1 cellular context compared by ENCODE assay signal in the genomic region with DNA sequence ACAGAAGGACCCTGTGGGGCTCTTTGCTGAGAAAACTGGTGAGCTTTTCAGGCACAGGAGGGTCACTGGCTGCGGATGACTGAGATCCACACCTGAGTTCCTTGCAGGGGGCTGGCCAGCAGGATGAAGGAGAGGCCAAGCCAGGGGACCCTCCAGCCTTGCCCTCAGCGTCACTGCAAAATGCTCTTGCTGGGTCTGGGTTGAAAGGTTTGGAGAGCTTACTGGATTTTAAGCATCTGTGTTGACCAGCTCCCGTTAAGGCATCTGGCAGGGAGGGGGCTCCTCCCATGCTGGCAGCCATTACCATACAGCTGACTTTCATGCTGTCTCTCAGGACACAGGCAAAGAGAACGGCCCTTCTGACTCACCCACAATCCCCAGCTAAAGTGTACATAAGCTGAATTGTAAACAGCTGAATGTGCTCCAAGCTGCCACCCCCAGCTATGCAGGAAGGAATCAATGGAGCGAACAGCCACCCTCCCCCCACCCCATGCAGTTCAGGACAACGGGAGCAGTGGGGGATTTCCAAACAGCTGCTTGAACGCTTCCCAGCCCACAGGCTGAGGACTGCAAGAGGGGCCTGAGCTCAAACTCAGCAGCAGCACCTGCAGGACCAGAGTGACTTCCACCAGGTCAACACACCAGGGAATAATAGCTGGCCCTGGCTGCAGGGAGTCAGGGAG.
TF ChIP-seq lines count a peak whose summit lies in the region.

No MANE protein-coding gene starts in this region.

TF ChIP-seq in WTC11, 78 proteins besides CTCF, POLR2A, EP300 and RAD21 (continued from another document and continues in another):
- TF ChIP-seq, protein P1, sequence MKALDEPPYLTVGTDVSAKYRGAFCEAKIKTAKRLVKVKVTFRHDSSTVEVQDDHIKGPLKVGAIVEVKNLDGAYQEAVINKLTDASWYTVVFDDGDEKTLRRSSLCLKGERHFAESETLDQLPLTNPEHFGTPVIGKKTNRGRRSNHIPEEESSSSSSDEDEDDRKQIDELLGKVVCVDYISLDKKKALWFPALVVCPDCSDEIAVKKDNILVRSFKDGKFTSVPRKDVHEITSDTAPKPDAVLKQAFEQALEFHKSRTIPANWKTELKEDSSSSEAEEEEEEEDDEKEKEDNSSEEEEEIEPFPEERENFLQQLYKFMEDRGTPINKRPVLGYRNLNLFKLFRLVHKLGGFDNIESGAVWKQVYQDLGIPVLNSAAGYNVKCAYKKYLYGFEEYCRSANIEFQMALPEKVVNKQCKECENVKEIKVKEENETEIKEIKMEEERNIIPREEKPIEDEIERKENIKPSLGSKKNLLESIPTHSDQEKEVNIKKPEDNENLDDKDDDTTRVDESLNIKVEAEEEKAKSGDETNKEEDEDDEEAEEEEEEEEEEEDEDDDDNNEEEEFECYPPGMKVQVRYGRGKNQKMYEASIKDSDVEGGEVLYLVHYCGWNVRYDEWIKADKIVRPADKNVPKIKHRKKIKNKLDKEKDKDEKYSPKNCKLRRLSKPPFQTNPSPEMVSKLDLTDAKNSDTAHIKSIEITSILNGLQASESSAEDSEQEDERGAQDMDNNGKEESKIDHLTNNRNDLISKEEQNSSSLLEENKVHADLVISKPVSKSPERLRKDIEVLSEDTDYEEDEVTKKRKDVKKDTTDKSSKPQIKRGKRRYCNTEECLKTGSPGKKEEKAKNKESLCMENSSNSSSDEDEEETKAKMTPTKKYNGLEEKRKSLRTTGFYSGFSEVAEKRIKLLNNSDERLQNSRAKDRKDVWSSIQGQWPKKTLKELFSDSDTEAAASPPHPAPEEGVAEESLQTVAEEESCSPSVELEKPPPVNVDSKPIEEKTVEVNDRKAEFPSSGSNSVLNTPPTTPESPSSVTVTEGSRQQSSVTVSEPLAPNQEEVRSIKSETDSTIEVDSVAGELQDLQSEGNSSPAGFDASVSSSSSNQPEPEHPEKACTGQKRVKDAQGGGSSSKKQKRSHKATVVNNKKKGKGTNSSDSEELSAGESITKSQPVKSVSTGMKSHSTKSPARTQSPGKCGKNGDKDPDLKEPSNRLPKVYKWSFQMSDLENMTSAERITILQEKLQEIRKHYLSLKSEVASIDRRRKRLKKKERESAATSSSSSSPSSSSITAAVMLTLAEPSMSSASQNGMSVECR (CRISPR knock-in tag; IDR thresholded peaks at IDR 0.05; ENCODE audit: borderline replicate concordance) = no peak
- no peak for TF ChIP-seq CREM (CRISPR knock-in tag; IDR thresholded peaks at IDR 0.05)
- no peak for TF ChIP-seq NFYB (CRISPR knock-in tag; conservative IDR thresholded peaks at IDR 0.05; ENCODE audit: low read depth)
- TF ChIP-seq, protein P2, sequence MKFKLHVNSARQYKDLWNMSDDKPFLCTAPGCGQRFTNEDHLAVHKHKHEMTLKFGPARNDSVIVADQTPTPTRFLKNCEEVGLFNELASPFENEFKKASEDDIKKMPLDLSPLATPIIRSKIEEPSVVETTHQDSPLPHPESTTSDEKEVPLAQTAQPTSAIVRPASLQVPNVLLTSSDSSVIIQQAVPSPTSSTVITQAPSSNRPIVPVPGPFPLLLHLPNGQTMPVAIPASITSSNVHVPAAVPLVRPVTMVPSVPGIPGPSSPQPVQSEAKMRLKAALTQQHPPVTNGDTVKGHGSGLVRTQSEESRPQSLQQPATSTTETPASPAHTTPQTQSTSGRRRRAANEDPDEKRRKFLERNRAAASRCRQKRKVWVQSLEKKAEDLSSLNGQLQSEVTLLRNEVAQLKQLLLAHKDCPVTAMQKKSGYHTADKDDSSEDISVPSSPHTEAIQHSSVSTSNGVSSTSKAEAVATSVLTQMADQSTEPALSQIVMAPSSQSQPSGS (CRISPR knock-in tag; IDR thresholded peaks at IDR 0.05; ENCODE audit: borderline replicate concordance, low read depth) = no peak
- TF ChIP-seq, protein P3, sequence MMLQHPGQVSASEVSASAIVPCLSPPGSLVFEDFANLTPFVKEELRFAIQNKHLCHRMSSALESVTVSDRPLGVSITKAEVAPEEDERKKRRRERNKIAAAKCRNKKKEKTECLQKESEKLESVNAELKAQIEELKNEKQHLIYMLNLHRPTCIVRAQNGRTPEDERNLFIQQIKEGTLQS (CRISPR knock-in tag; conservative IDR thresholded peaks at IDR 0.05) = no peak
- TF ChIP-seq, protein P4, sequence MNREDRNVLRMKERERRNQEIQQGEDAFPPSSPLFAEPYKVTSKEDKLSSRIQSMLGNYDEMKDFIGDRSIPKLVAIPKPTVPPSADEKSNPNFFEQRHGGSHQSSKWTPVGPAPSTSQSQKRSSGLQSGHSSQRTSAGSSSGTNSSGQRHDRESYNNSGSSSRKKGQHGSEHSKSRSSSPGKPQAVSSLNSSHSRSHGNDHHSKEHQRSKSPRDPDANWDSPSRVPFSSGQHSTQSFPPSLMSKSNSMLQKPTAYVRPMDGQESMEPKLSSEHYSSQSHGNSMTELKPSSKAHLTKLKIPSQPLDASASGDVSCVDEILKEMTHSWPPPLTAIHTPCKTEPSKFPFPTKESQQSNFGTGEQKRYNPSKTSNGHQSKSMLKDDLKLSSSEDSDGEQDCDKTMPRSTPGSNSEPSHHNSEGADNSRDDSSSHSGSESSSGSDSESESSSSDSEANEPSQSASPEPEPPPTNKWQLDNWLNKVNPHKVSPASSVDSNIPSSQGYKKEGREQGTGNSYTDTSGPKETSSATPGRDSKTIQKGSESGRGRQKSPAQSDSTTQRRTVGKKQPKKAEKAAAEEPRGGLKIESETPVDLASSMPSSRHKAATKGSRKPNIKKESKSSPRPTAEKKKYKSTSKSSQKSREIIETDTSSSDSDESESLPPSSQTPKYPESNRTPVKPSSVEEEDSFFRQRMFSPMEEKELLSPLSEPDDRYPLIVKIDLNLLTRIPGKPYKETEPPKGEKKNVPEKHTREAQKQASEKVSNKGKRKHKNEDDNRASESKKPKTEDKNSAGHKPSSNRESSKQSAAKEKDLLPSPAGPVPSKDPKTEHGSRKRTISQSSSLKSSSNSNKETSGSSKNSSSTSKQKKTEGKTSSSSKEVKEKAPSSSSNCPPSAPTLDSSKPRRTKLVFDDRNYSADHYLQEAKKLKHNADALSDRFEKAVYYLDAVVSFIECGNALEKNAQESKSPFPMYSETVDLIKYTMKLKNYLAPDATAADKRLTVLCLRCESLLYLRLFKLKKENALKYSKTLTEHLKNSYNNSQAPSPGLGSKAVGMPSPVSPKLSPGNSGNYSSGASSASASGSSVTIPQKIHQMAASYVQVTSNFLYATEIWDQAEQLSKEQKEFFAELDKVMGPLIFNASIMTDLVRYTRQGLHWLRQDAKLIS (CRISPR knock-in tag; IDR thresholded peaks at IDR 0.05; ENCODE audit: borderline replicate concordance) = no peak
- TF ChIP-seq, protein P5, sequence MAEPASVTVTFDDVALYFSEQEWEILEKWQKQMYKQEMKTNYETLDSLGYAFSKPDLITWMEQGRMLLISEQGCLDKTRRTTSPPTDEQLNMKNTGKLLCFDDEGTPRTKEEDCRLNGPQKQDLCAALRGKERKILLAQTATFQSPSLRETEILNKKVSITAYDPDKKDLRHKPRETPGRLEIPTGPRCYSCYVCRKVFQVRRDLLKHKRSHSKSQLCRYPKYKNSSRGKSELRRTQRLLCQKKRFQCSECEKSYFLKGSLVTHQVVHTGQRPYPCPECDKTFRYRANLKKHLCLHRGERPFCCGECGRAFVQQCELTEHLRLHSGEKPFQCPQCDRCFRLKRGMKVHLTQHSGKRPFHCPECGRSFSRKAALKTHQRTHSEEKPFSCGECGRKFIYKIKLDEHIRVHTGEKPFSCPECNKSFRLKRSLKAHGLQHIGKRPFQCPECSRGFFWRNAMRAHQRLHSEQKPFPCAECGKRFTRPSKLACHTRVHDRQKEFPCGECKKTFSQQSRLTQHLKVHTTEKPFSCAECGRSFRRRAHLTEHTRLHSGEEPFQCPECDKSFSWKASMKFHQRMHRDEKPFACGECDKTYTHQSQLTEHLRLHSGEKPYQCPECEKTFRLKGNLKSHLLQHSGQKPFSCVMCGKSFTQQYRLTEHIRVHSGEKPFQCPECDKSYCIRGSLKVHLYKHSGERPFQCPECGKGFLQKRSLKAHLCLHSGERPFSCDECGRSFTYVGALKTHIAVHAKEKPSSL (CRISPR knock-in tag; conservative IDR thresholded peaks at IDR 0.05) = no peak
- peak; percentile 81 for TF ChIP-seq ETV6 (CRISPR knock-in tag; IDR thresholded peaks at IDR 0.05)
- TF ChIP-seq NFE2L1 (CRISPR knock-in tag; IDR thresholded peaks at IDR 0.05) = 0 out of 2 replicates have a peak, but pooled peaks have one; percentile 40
- TF ChIP-seq SOX15 (CRISPR knock-in tag; IDR thresholded peaks at IDR 0.05) = no peak
- TF ChIP-seq, protein P6, sequence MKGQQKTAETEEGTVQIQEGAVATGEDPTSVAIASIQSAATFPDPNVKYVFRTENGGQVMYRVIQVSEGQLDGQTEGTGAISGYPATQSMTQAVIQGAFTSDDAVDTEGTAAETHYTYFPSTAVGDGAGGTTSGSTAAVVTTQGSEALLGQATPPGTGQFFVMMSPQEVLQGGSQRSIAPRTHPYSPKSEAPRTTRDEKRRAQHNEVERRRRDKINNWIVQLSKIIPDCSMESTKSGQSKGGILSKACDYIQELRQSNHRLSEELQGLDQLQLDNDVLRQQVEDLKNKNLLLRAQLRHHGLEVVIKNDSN (CRISPR knock-in tag; IDR thresholded peaks at IDR 0.05) = no peak
- peak; percentile 81 for TF ChIP-seq ZNF423 (CRISPR knock-in tag; IDR thresholded peaks at IDR 0.05)
- TF ChIP-seq, protein P7, sequence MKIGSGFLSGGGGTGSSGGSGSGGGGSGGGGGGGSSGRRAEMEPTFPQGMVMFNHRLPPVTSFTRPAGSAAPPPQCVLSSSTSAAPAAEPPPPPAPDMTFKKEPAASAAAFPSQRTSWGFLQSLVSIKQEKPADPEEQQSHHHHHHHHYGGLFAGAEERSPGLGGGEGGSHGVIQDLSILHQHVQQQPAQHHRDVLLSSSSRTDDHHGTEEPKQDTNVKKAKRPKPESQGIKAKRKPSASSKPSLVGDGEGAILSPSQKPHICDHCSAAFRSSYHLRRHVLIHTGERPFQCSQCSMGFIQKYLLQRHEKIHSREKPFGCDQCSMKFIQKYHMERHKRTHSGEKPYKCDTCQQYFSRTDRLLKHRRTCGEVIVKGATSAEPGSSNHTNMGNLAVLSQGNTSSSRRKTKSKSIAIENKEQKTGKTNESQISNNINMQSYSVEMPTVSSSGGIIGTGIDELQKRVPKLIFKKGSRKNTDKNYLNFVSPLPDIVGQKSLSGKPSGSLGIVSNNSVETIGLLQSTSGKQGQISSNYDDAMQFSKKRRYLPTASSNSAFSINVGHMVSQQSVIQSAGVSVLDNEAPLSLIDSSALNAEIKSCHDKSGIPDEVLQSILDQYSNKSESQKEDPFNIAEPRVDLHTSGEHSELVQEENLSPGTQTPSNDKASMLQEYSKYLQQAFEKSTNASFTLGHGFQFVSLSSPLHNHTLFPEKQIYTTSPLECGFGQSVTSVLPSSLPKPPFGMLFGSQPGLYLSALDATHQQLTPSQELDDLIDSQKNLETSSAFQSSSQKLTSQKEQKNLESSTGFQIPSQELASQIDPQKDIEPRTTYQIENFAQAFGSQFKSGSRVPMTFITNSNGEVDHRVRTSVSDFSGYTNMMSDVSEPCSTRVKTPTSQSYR (CRISPR knock-in tag; IDR thresholded peaks at IDR 0.05) = 0 out of 2 replicates have a peak, but pooled peaks have one; percentile 76
- TF ChIP-seq, protein P8, sequence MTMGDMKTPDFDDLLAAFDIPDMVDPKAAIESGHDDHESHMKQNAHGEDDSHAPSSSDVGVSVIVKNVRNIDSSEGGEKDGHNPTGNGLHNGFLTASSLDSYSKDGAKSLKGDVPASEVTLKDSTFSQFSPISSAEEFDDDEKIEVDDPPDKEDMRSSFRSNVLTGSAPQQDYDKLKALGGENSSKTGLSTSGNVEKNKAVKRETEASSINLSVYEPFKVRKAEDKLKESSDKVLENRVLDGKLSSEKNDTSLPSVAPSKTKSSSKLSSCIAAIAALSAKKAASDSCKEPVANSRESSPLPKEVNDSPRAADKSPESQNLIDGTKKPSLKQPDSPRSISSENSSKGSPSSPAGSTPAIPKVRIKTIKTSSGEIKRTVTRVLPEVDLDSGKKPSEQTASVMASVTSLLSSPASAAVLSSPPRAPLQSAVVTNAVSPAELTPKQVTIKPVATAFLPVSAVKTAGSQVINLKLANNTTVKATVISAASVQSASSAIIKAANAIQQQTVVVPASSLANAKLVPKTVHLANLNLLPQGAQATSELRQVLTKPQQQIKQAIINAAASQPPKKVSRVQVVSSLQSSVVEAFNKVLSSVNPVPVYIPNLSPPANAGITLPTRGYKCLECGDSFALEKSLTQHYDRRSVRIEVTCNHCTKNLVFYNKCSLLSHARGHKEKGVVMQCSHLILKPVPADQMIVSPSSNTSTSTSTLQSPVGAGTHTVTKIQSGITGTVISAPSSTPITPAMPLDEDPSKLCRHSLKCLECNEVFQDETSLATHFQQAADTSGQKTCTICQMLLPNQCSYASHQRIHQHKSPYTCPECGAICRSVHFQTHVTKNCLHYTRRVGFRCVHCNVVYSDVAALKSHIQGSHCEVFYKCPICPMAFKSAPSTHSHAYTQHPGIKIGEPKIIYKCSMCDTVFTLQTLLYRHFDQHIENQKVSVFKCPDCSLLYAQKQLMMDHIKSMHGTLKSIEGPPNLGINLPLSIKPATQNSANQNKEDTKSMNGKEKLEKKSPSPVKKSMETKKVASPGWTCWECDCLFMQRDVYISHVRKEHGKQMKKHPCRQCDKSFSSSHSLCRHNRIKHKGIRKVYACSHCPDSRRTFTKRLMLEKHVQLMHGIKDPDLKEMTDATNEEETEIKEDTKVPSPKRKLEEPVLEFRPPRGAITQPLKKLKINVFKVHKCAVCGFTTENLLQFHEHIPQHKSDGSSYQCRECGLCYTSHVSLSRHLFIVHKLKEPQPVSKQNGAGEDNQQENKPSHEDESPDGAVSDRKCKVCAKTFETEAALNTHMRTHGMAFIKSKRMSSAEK (CRISPR knock-in tag; IDR thresholded peaks at IDR 0.05; ENCODE audit: borderline replicate concordance) = no peak
- TF ChIP-seq SP1 (CRISPR knock-in tag; conservative IDR thresholded peaks at IDR 0.05) = peak; percentile 29; the same call in 1 of the 2 replicates
- TF ChIP-seq NR2C2 (CRISPR knock-in tag; IDR thresholded peaks at IDR 0.05) = no peak
- TF ChIP-seq, protein P9, sequence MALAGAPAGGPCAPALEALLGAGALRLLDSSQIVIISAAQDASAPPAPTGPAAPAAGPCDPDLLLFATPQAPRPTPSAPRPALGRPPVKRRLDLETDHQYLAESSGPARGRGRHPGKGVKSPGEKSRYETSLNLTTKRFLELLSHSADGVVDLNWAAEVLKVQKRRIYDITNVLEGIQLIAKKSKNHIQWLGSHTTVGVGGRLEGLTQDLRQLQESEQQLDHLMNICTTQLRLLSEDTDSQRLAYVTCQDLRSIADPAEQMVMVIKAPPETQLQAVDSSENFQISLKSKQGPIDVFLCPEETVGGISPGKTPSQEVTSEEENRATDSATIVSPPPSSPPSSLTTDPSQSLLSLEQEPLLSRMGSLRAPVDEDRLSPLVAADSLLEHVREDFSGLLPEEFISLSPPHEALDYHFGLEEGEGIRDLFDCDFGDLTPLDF (CRISPR knock-in tag; IDR thresholded peaks at IDR 0.05) = no peak
- TF ChIP-seq, protein P10, sequence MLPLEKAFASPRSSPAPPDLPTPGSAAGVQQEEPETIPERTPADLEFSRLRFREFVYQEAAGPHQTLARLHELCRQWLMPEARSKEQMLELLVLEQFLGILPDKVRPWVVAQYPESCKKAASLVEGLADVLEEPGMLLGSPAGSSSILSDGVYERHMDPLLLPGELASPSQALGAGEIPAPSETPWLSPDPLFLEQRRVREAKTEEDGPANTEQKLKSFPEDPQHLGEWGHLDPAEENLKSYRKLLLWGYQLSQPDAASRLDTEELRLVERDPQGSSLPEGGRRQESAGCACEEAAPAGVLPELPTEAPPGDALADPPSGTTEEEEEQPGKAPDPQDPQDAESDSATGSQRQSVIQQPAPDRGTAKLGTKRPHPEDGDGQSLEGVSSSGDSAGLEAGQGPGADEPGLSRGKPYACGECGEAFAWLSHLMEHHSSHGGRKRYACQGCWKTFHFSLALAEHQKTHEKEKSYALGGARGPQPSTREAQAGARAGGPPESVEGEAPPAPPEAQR (CRISPR knock-in tag; IDR thresholded peaks at IDR 0.05) = no peak
- TF ChIP-seq TEAD4 (CRISPR knock-in tag; IDR thresholded peaks at IDR 0.05) = no peak
- no peak for TF ChIP-seq IRF2 (CRISPR knock-in tag; IDR thresholded peaks at IDR 0.05; ENCODE audit: borderline replicate concordance, low read depth)
- no peak for TF ChIP-seq SMAD4 (CRISPR knock-in tag; IDR thresholded peaks at IDR 0.05)
- no peak for TF ChIP-seq PRRX2 (CRISPR knock-in tag; IDR thresholded peaks at IDR 0.05)
- no peak for TF ChIP-seq RELA (CRISPR knock-in tag; IDR thresholded peaks at IDR 0.05; ENCODE audit: borderline replicate concordance)
- TF ChIP-seq ZNF416 (CRISPR knock-in tag; IDR thresholded peaks at IDR 0.05) = no peak
